ENCODE assay signal across 8 cellular contexts in genomic region chr9:128555180-128555721, GRCh38. TPM values are rescaled to one million over a fixed set of nuclear protein-coding genes. Genes with fewer than 3 reads are reported as not detected.
A peak's percentile ranks its signal among the peaks of the same experiment; 100 is the strongest.
DNase-seq lines count a peak whose midpoint lies in the region; ATAC-seq and TF ChIP-seq lines count a peak whose summit lies in the region.

No MANE protein-coding gene starts in this region.

- no peak overlapping the region for H3K4me3 Mint-ChIP-seq in CD4-positive, alpha-beta T cell

- H3K27ac ChIP-seq in coronary artery = peak overlapping the region; percentile 48 to 99
- peak overlapping the region; percentile 91 for H3K27ac ChIP-seq in mesodermal cell (ENCODE audit: low read depth, low read length, severe bottlenecking)
- no peak overlapping the region for H3K27ac ChIP-seq in CD4-positive, alpha-beta T cell (ENCODE audit: low read depth, low read length)

- DNase-seq in BJ (ENCODE audit: low read depth) = no peak
- DNase-seq in LHCN-M2 (ENCODE audit: low read depth) = peak; percentile 53
- DNase-seq in coronary artery (ENCODE audit: low spot score) = no peak
- no peak for DNase-seq in activated naive CD4-positive, alpha-beta T cell treated with Interleukin-2 at 50 U/mL for 16 hours
- DNase-seq in CD4-positive, alpha-beta T cell = no peak

- no peaks in the 10 kb centered on the region for H3K27me3 Mint-ChIP-seq in CD4-positive, alpha-beta T cell

- H3K9me3 ChIP-seq in mesodermal cell (ENCODE audit: control insufficient read depth, low read length) = no peaks in the 10 kb centered on the region
- no peaks in the 10 kb centered on the region for H3K9me3 ChIP-seq in CD4-positive, alpha-beta T cell (ENCODE audit: control insufficient read depth, low read length)

- peaks cover 44% of the 10 kb centered on the region for H3K4me1 ChIP-seq in mesodermal cell (ENCODE audit: control insufficient read depth, insufficient read depth, low read length, poor library complexity, severe bottlenecking)

- H3K4me3 ChIP-seq in BJ (ENCODE audit: low read depth, low read length) (peak overlapping the region; percentile 8; the same call in 1 of the 2 replicates), coronary artery (peak overlapping the region; percentile 100), mesodermal cell (ENCODE audit: extremely low read depth, insufficient read depth, low read length, poor library complexity, severe bottlenecking) (peak overlapping the region; percentile 79)

- H3K27ac Mint-ChIP-seq in CD4-positive, alpha-beta T cell = no peak overlapping the region

- H3K9me3 Mint-ChIP-seq in CD4-positive, alpha-beta T cell = no peaks in the 10 kb centered on the region

- CTCF ChIA-PET in BJ (lab: Yijun Ruan, JAX) = interaction anchor here (0.9 to 1.7 kb wide), 2 partner anchors 80 to 117 kb away, joined by 3 to 7 read pairs; no protein-coding TSS in a partner anchor
- CTCF ChIA-PET in CD4-positive, alpha-beta T cell (lab: Charles Lee) = no interaction called here

- no peaks in the 10 kb centered on the region for H3K36me3 ChIP-seq in BJ (ENCODE audit: control insufficient read depth, insufficient read depth, low read length)
- H3K36me3 ChIP-seq in mesodermal cell (ENCODE audit: control insufficient read depth, insufficient read depth, low read length) = no peaks in the 10 kb centered on the region

- ATAC-seq in CD4-positive, alpha-beta T cell (ENCODE audit: poor library complexity) = no peak
- no peak for ATAC-seq in GM19463 (IDR thresholded peaks at IDR 0.05; ENCODE audit: unreplicated experiment)
- no peak for ATAC-seq in GM18858 (IDR thresholded peaks at IDR 0.05; ENCODE audit: unreplicated experiment)

- POLR2A ChIA-PET in BJ (lab: Charles Lee) = no interaction called here
- POLR2A ChIA-PET in CD4-positive, alpha-beta T cell (lab: Charles Lee) = interaction anchor here (0.8 to 1.8 kb wide), 4 partner anchors 17 to 32 kb away, joined by 3 to 4 read pairs (median 4); no protein-coding TSS in a partner anchor

- no peak for TF ChIP-seq CTCF in BJ (IDR thresholded peaks at IDR 0.05; ENCODE audit: insufficient read depth, low read depth, low read length)
- TF ChIP-seq CTCF in coronary artery (IDR thresholded peaks at IDR 0.05) = no peak
- no peak for TF ChIP-seq CTCF in CD4-positive, alpha-beta T cell (IDR thresholded peaks at IDR 0.05)

- H3K36me3 Mint-ChIP-seq in CD4-positive, alpha-beta T cell (ENCODE audit: low read depth) = peaks cover 13% of the 10 kb centered on the region

- peaks cover 35% of the 10 kb centered on the region for H3K4me1 Mint-ChIP-seq in CD4-positive, alpha-beta T cell (ENCODE audit: low read depth)

- H3K27me3 ChIP-seq in BJ (ENCODE audit: control insufficient read depth, insufficient read depth, low read length) = no peaks in the 10 kb centered on the region
- H3K27me3 ChIP-seq in CD4-positive, alpha-beta T cell (ENCODE audit: control insufficient read depth, insufficient read depth, low read length) = no peaks in the 10 kb centered on the region

- WGBS in mesodermal cell (ENCODE audit: insufficient coverage in 2 of 2), 2 experiments = 0 to 8% methylated on average over 2 to 7 of the region's 9 CpGs

- intact Hi-C loops in CD4-positive, alpha-beta T cell (cut with DNase I, micrococcal nuclease) = no loop called here

RNA-seq across cellular contexts. Expression of gene SPTAN1, which starts 2.9 kb away (rescaled TPM):
- polyA plus RNA-seq in BJ (2011; rRNA removed) = 201 and 317 TPM in 2 replicates
- 561 and 622 TPM in 2 replicates for polyA minus RNA-seq in BJ (2011; rRNA and poly(A)+ RNA removed)
- total RNA-seq in LHCN-M2 (2014; rRNA removed) = 169 and 208 TPM in 2 replicates
- 243 TPM for polyA plus RNA-seq in LHCN-M2 (2012)
- polyA plus RNA-seq in mesodermal cell (2013, experiment 1 of 2) = 165 TPM
- 138 TPM for polyA plus RNA-seq in mesodermal cell (2013, experiment 2 of 2)
- total RNA-seq in CD4-positive, alpha-beta T cell = 100 to 1,000 TPM; 386 to 392 TPM

RNA-seq across cellular contexts. Expression of gene GLE1, which starts 50.7 kb away (rescaled TPM):
- polyA plus RNA-seq in BJ (2011; rRNA removed) = 22.0 and 25.0 TPM in 2 replicates
- 15.7 and 23.0 TPM in 2 replicates for polyA minus RNA-seq in BJ (2011; rRNA and poly(A)+ RNA removed)
- total RNA-seq in LHCN-M2 (2014; rRNA removed) = 50.1 and 53.2 TPM in 2 replicates
- 23.5 TPM for polyA plus RNA-seq in LHCN-M2 (2012)
- polyA plus RNA-seq in mesodermal cell (2013, experiment 1 of 2) = 14.9 TPM
- polyA plus RNA-seq in mesodermal cell (2013, experiment 2 of 2) = 16.2 TPM
- 1 to 10 TPM; 8.0 to 8.4 TPM for total RNA-seq in CD4-positive, alpha-beta T cell

Comparison
In these comparisons a context has a peak if more than half of its experiments do, and no peak if none do; other contexts are left out.
1. H3K4me3 ChIP-seq: peak in every context shown above with its lines; median percentile 100 in coronary artery; 79 in mesodermal cell; 8 in BJ.